In genomic region chr11:102451693-102452460, GRCh38 we compare ENCODE assay signal across 8 cellular contexts. TPM values are rescaled to one million over a fixed set of nuclear protein-coding genes. Genes with fewer than 3 reads are reported as not detected.
A peak's percentile ranks its signal among the peaks of the same experiment; 100 is the strongest.
DNase-seq lines count a peak whose midpoint lies in the region; ATAC-seq, FAIRE-seq and TF ChIP-seq lines count a peak whose summit lies in the region.

No MANE protein-coding gene starts in this region.

- H3K4me2 ChIP-seq in GM12878 (ENCODE audit: control insufficient read depth, insufficient read depth) (peak overlapping the region; percentile 79), smooth muscle cell (peak overlapping the region; percentile 89)

- H3K27me3 ChIP-seq in GM12878 (replicated peaks in 1 of 2; ENCODE audit: control insufficient read depth in 2 of 2, insufficient read depth in 2 of 2, low read length in 1 of 2) (no peaks in the 10 kb centered on the region), iPS-20b (ENCODE audit: insufficient read depth, low read length) (peaks cover 41% of the 10 kb centered on the region), smooth muscle cell (ENCODE audit: low read depth) (no peaks in the 10 kb centered on the region)

- TF ChIP-seq CTCF in GM12872 (IDR thresholded peaks at IDR 0.05; ENCODE audit: insufficient read depth, low read depth, low read length) (peak; percentile 31), HFF-Myc (IDR thresholded peaks at IDR 0.05; ENCODE audit: low read depth, low read length, missing control alignments) (no peak), GM12878 (IDR thresholded peaks at IDR 0.05 in 2 of 3, conservative IDR thresholded peaks at IDR 0.05 in 1 of 3; ENCODE audit: control insufficient read depth in 2 of 3, extremely low read depth in 1 of 3, insufficient read depth in 1 of 3, low read depth in 3 of 3, low read length in 3 of 3) (peak; percentile 27 to 44 (median 35); a peak in 3 of 6 replicates), smooth muscle cell (IDR thresholded peaks at IDR 0.05; ENCODE audit: borderline replicate concordance, insufficient read depth, poor library complexity, severe bottlenecking) (no peak)

- no peaks in the 10 kb centered on the region; a peak in 2 of 4 replicates for H3K36me3 ChIP-seq in GM12878 (ENCODE audit: control insufficient read depth in 2 of 2, insufficient read depth in 2 of 2, low read length in 1 of 2)
- peaks cover 20% of the 10 kb centered on the region for H3K36me3 ChIP-seq in iPS-20b (ENCODE audit: insufficient read depth, low read depth, low read length)
- H3K36me3 ChIP-seq in smooth muscle cell (ENCODE audit: low read depth), result no peaks in the 10 kb centered on the region

- H3K79me2 ChIP-seq in GM12878 (ENCODE audit: control insufficient read depth, insufficient read depth, low read length) (peaks cover 53% of the 10 kb centered on the region), smooth muscle cell (ENCODE audit: low read depth) (peaks cover 20% of the 10 kb centered on the region)

- H3K4me1 ChIP-seq in GM12878 (ENCODE audit: control insufficient read depth, insufficient read depth, low read length) (peaks cover 17% of the 10 kb centered on the region; the same call in 1 of the 2 replicates), iPS-20b (ENCODE audit: insufficient read depth, low read length) (peaks cover 29% of the 10 kb centered on the region), smooth muscle cell (ENCODE audit: low read depth) (peaks cover 27% of the 10 kb centered on the region)

- H3K4me3 ChIP-seq in HFF-Myc (replicated peaks; ENCODE audit: low read depth, low read length), result peak overlapping the region; percentile 86
- H3K4me3 ChIP-seq in GM12878, result peak overlapping the region; percentile 75
- peak overlapping the region; percentile 94 for H3K4me3 ChIP-seq in iPS-20b (ENCODE audit: low read length)
- peak overlapping the region; percentile 91 for H3K4me3 ChIP-seq in smooth muscle cell

- in situ Hi-C loops in GM12878 (cut with MboI), result no loop called here

- H3K9ac ChIP-seq in GM12878 (ENCODE audit: control insufficient read depth, insufficient read depth, low read length), result peak overlapping the region; percentile 86
- H3K9ac ChIP-seq in iPS-20b (ENCODE audit: low read depth, low read length), result peak overlapping the region; percentile 86; the same call in 1 of the 2 replicates
- H3K9ac ChIP-seq in smooth muscle cell (ENCODE audit: low read depth), result peak overlapping the region; percentile 66

- H3F3A ChIP-seq in smooth muscle cell (ENCODE audit: low read depth), result peaks cover 11% of the 10 kb centered on the region

- CTCF ChIA-PET in GM12878 (lab: Yijun Ruan, JAX), result interaction anchor here (0.6 to 7.4 kb wide), 18 partner anchors 16 to 162 kb away, joined by 3 to 95 read pairs (median 4); no protein-coding TSS in a partner anchor

- WGBS in GM12878 (ENCODE audit: insufficient coverage, insufficient replicate concordance, low lambda C conversion rate, missing lambda C conversion rate), result 1% methylated on average over 51 of the region's 55 CpGs
- under 1% methylated on average over 55 of the region's 55 CpGs for WGBS in smooth muscle cell (ENCODE audit: low lambda C conversion rate)

- POLR2A ChIA-PET in GM12878 (lab: Charles Lee), result interaction anchor here (0.6 to 1.1 kb wide), 6 partner anchors 22 to 142 kb away, joined by 3 to 6 read pairs (median 4); no protein-coding TSS in a partner anchor

- no peak for TF ChIP-seq EP300 in GM12878 (IDR thresholded peaks at IDR 0.05; ENCODE audit: borderline replicate concordance in 1 of 2, control insufficient read depth in 1 of 2, low read depth in 2 of 2, low read length in 2 of 2)

- H4K20me1 ChIP-seq in GM12878 (ENCODE audit: control insufficient read depth, insufficient read depth) (no peaks in the 10 kb centered on the region), smooth muscle cell (ENCODE audit: low read depth) (no peaks in the 10 kb centered on the region)

- FAIRE-seq in GM12878 (lab: Jason Lieb, UNC), result no peak

- peak; percentile 20; the same call in 1 of the 2 replicates for TF ChIP-seq RAD21 in GM12878 (IDR thresholded peaks at IDR 0.05; ENCODE audit: insufficient read depth, low read depth, low read length)

- intact Hi-C loops in GM12878 (cut with micrococcal nuclease; ENCODE audit: unreplicated experiment), result loop anchor here (2.0 kb wide), 3 partner anchors 43 to 105 kb away; partner anchors contain the start of gene BIRC2

- ATAC-seq in GM12878, result peak; percentile 75

- no peaks in the 10 kb centered on the region for H3K9me3 ChIP-seq in GM12878 (replicated peaks; ENCODE audit: control insufficient read depth, insufficient read depth, low read length)
- H3K9me3 ChIP-seq in iPS-20b (ENCODE audit: insufficient read depth, low read depth, low read length), result no peaks in the 10 kb centered on the region
- H3K9me3 ChIP-seq in smooth muscle cell (replicated peaks; ENCODE audit: low read depth), result no peaks in the 10 kb centered on the region

- SMC1A ChIA-PET in GM12878 (lab: Charles Lee; ENCODE audit: uncharacterized antibody, unreplicated experiment), result interaction anchor here (0.7 to 2.8 kb wide), 21 partner anchors 19 to 215 kb away, joined by 3 to 20 read pairs (median 4); no protein-coding TSS in a partner anchor

- TF ChIP-seq POLR2A in GM12878 (IDR thresholded peaks at IDR 0.05; ENCODE audit: low read depth, low read length), result peak; percentile 84

- DNase-seq in HFF-Myc (ENCODE audit: extremely low read depth, low read depth) (no peak), MV-4-11 (lab: John Stamatoyannopoulos, UW) (peak; percentile 59), T-helper 9 cell (peak; percentile 63), GM12878 (ENCODE audit: low read depth, low spot score) (no peak), smooth muscle cell (lab: John Stamatoyannopoulos, UW; ENCODE audit: unreplicated experiment) (peak; percentile 19), GOT3 (lab: John Stamatoyannopoulos, UW) (no peak)

- RAD21 ChIA-PET in GM12878 (lab: Charles Lee; ENCODE audit: unreplicated experiment), result interaction anchor here (0.8 to 3.9 kb wide), 25 partner anchors 21 to 161 kb away, joined by 3 to 45 read pairs (median 5); no protein-coding TSS in a partner anchor

- peak overlapping the region; percentile 42 for H2AFZ ChIP-seq in GM12878 (ENCODE audit: control insufficient read depth, low read depth, low read length)
- peak overlapping the region; percentile 98 for H2AFZ ChIP-seq in smooth muscle cell (ENCODE audit: low read depth)

- H3K27ac ChIP-seq in GM12878 (ENCODE audit: control insufficient read depth, insufficient read depth) (peak overlapping the region; percentile 79), iPS-20b (ENCODE audit: low read length) (no peak overlapping the region), smooth muscle cell (ENCODE audit: low read depth) (peak overlapping the region; percentile 33)

- BruUV-seq in GM12878 (replicated peaks; lab: Mats Ljungman, UMichigan), result no TSS peak

TF ChIP-seq in GM12878, 131 proteins besides CTCF, POLR2A, EP300 and RAD21 (continues in another document):
- TF ChIP-seq WRNIP1 (IDR thresholded peaks at IDR 0.05; ENCODE audit: borderline replicate concordance, low read depth, low read length), result 0 out of 2 replicates have a peak, but pooled peaks have one; percentile 35
- no peak for TF ChIP-seq ZZZ3 (IDR thresholded peaks at IDR 0.05; ENCODE audit: control insufficient read depth, insufficient read length, low read depth)
- TF ChIP-seq CHD1 (IDR thresholded peaks at IDR 0.05; ENCODE audit: low read depth, low read length), result peak; percentile 84; the same call in 1 of the 2 replicates
- TF ChIP-seq BMI1 (IDR thresholded peaks at IDR 0.05; ENCODE audit: borderline replicate concordance), result no peak
- TF ChIP-seq EZH2 (IDR thresholded peaks at IDR 0.05; ENCODE audit: borderline replicate concordance, control insufficient read depth, low read depth, low read length), result no peak
- TF ChIP-seq CHD4 (IDR thresholded peaks at IDR 0.05), result no peak
- TF ChIP-seq HDAC6 (IDR thresholded peaks at IDR 0.05; ENCODE audit: unreplicated experiment), result no peak
- TF ChIP-seq NR2F1 (conservative IDR thresholded peaks at IDR 0.05), result no peak
- TF ChIP-seq ZSCAN29 (IDR thresholded peaks at IDR 0.05), result no peak
- TF ChIP-seq POLR2AphosphoS2 (IDR thresholded peaks at IDR 0.05; ENCODE audit: low read depth, low read length), result no peak
- no peak for TF ChIP-seq ZNF207 (IDR thresholded peaks at IDR 0.05; ENCODE audit: borderline replicate concordance)
- TF ChIP-seq TAF1 (IDR thresholded peaks at IDR 0.05; ENCODE audit: borderline replicate concordance, low read depth, low read length), result peak; percentile 51; the same call in 1 of the 2 replicates
- TF ChIP-seq, protein P1, sequence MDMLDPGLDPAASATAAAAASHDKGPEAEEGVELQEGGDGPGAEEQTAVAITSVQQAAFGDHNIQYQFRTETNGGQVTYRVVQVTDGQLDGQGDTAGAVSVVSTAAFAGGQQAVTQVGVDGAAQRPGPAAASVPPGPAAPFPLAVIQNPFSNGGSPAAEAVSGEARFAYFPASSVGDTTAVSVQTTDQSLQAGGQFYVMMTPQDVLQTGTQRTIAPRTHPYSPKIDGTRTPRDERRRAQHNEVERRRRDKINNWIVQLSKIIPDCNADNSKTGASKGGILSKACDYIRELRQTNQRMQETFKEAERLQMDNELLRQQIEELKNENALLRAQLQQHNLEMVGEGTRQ (IDR thresholded peaks at IDR 0.05; ENCODE audit: borderline replicate concordance, low read depth, low read length), result no peak

RNA-seq across cellular contexts. Expression of gene TMEM123, which starts 0.7 kb away (rescaled TPM):
- 122 and 125 TPM in 2 replicates for total RNA-seq in GM12878 (2013; cell fraction: nucleolus; rRNA removed)
- 90.4 and 104 TPM in 2 replicates for total RNA-seq in GM12878 (2014; rRNA removed)
- total RNA-seq in GM12878 (2014; rRNA removed; fragmentation: Illumina TruSeq; extraction: Trizol), result 220 and 240 TPM in 2 replicates
- 124 and 146 TPM in 2 replicates for total RNA-seq in GM12878 (2021)
- 60.0 TPM for polyA plus RNA-seq in GM12878 (2011; ENCODE audit: low read depth)
- polyA plus RNA-seq in GM12878 (2011; rRNA removed), result 667 and 744 TPM in 2 replicates
- polyA plus RNA-seq in GM12878 (2011; cell fraction: cytosol; rRNA removed), result 89.5 and 235 TPM in 2 replicates
- polyA plus RNA-seq in GM12878 (2011; cell fraction: nucleus; rRNA removed), result 48.4 and 94.5 TPM in 2 replicates
- polyA plus RNA-seq in GM12878 (2012), result 77.6 and 83.1 TPM in 2 replicates
- 152 and 245 TPM in 2 replicates for polyA plus RNA-seq in GM12878 (2014; fragmentation: Illumina TruSeq; extraction: Trizol)
- polyA plus RNA-seq in GM12878 (2014; fragmentation: Nextera tagmentation; extraction: Ambion mirVana), result 10 to 100 TPM; 35.1 to 48.8 TPM
- 62.9 and 73.9 TPM in 2 replicates for polyA plus RNA-seq in GM12878 (2014; rRNA removed)
- 100 to 1,000 TPM; 122 to 124 TPM for polyA plus RNA-seq in GM12878 (2016; fragmentation: Nextera tagmentation; extraction: Ambion mirVana)
- 234 and 661 TPM in 2 replicates for polyA minus RNA-seq in GM12878 (2011; rRNA and poly(A)+ RNA removed)
- polyA minus RNA-seq in GM12878 (2011; cell fraction: cytosol; rRNA and poly(A)+ RNA removed), result 119 and 168 TPM in 2 replicates
- polyA minus RNA-seq in GM12878 (2011; cell fraction: nucleus; rRNA and poly(A)+ RNA removed), result 56.7 and 58.8 TPM in 2 replicates
- total RNA-seq in smooth muscle cell, result 77.6 and 78.8 TPM in 2 replicates
- 38.8 and 55.8 TPM in 2 replicates for polyA plus RNA-seq in smooth muscle cell

Comparison
In these comparisons a context has a peak if more than half of its experiments do, and no peak if none do; other contexts are left out.
1. CTCF ChIP-seq: peak in GM12872 (single experiment) and GM12878 (3 of 3); none in HFF-Myc (single experiment) and smooth muscle cell (single experiment).
2. DNase-seq: peak in MV-4-11 (single experiment), T-helper 9 cell (single experiment) and smooth muscle cell (single experiment); none in HFF-Myc (single experiment), GM12878 (single experiment) and GOT3 (single experiment).
3. Peak in every context shown above with its lines, with median percentiles within 50 percentile points of each other: H3K4me3 ChIP-seq and H3K9ac ChIP-seq.